Comparison of ENCODE assay signal across 1 cellular context in genomic region chr11:32225491-32226285, GRCh38.
TF ChIP-seq lines count a peak whose summit lies in the region.

No MANE protein-coding gene starts in this region.

TF ChIP-seq in GM23338, 12 proteins besides CTCF, POLR2A, EP300 and RAD21 (continued from another document):
- TF ChIP-seq REST (IDR thresholded peaks at IDR 0.05; ENCODE audit: unreplicated experiment) (no peak), POLR2AphosphoS5 (IDR thresholded peaks at IDR 0.05; ENCODE audit: low read depth) (no peak), JUNB (IDR thresholded peaks at IDR 0.05; ENCODE audit: unreplicated experiment) (no peak), ZNF462 (CRISPR knock-in tag; IDR thresholded peaks at IDR 0.05) (no peak), STAT1 (IDR thresholded peaks at IDR 0.05; ENCODE audit: unreplicated experiment) (no peak), ZNF331 (CRISPR knock-in tag; IDR thresholded peaks at IDR 0.05; ENCODE audit: low read depth) (no peak), EZH2phosphoT487 (IDR thresholded peaks at IDR 0.05; ENCODE audit: unreplicated experiment) (no peak), EZH2 (IDR thresholded peaks at IDR 0.05; ENCODE audit: low read depth, unreplicated experiment) (no peak)
